In the genomic region with DNA sequence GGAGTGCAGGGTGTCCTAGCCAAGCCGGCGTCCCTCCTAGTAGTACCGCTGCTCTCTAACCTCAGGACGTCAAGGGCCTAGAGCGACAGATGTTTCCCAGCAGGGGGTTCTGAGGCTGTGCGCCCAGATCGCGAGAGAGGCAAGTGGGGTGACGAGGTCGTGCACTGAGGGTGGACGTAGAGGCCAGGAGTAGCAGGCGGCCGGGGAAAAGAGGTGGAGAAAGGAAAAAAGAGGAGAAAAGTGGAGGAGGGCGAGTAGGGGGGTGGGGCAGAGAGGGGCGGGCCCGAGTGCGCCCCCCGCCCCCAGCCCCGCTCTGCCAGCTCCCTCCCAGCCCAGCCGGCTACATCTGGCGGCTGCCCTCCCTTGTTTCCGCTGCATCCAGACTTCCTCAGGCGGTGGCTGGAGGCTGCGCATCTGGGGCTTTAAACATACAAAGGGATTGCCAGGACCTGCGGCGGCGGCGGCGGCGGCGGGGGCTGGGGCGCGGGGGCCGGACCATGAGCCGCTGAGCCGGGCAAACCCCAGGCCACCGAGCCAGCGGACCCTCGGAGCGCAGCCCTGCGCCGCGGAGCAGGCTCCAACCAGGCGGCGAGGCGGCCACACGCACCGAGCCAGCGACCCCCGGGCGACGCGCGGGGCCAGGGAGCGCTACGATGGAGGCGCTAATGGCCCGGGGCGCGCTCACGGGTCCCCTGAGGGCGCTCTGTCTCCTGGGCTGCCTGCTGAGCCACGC, we compare ENCODE assay signal across 1 cellular context.
TF ChIP-seq lines count a peak whose summit lies in the region.

Gene MMP2, plus strand, starts transcription at position 372 of the 733 bp plus-strand sequence. Its CDS starts 282 bp downstream, at position 654.

TF ChIP-seq in IMR-90, 13 proteins besides CTCF, POLR2A, EP300 and RAD21 (continued from another document):
- TF ChIP-seq, protein P1, sequence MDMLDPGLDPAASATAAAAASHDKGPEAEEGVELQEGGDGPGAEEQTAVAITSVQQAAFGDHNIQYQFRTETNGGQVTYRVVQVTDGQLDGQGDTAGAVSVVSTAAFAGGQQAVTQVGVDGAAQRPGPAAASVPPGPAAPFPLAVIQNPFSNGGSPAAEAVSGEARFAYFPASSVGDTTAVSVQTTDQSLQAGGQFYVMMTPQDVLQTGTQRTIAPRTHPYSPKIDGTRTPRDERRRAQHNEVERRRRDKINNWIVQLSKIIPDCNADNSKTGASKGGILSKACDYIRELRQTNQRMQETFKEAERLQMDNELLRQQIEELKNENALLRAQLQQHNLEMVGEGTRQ (IDR thresholded peaks at IDR 0.05; ENCODE audit: low read depth, low read length): no peak
- TF ChIP-seq MXI1 (IDR thresholded peaks at IDR 0.05; ENCODE audit: borderline replicate concordance, low read depth, low read length) (no peak), RFX5 (IDR thresholded peaks at IDR 0.05; ENCODE audit: low read depth, low read length) (no peak)
